In the genomic region with DNA sequence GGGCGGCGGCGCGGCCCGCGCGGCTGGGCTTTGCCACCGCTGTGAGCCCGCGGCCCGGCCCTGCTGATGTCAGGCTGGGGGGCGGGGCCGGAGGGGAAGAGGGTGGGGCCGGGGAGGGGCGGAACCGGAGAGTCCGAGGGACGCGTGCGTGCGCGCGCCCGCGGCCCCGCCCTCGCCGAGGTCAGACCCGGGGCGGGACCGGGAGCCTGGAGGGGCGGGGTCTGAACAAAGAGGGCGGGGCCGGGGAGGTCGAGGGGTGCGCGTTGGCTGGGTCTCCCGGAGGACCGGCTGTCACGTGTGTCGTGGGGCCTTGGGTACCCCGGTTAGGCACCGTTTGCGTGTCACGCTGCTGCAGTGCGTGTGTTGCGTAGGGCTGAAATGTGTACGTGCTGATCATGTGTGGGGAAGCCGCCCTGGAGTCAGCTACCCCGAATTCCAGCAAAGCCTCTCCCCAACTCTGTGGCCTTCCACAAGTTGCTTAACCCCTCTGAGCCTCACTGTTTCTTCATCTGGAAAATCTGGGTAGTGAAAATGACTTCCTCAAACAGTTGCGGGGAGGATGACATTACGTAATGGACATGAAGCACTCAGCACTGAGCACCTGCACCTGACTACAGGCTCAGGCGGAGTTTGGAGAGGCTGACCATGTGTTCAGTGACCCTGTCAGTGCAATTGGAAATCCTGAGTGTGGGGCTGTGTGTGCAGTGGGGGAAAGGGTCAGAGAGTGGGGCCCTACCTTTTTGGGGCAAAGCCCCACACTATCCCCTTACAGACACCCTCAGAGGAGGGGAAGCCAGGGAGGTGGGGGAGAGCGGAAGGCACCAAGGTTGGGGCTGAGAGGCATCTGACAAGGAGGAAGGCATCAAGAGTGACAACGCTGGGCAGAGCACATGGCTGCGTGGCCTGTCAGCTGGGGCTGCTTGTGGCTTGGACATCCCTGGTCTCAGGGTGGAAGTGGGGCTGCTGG, we compare ENCODE assay signal across 8 cellular contexts. TPM values are rescaled to one million over a fixed set of nuclear protein-coding genes. Genes with fewer than 3 reads are reported as not detected.
DNase-seq lines count a peak whose midpoint lies in the region; ATAC-seq and TF ChIP-seq lines count a peak whose summit lies in the region.

A gene (minus strand): TSS at position 41 of the 967 bp plus-strand sequence. CDS start 86 bp downstream, outside the sequence.

- H3K79me2 ChIP-seq in GM23338 (replicated peaks; ENCODE audit: insufficient read depth) (no peaks in the 10 kb centered on the region), neural cell (replicated peaks; ENCODE audit: insufficient read depth, low read length) (peaks cover 17% of the 10 kb centered on the region)

- H2AFZ ChIP-seq in GM23338 = no peak within 1 kb of the TSS
- no peak within 1 kb of the TSS for H2AFZ ChIP-seq in neural cell (ENCODE audit: low read depth, low read length)

- no peaks in the 10 kb centered on the region; the same call in 2 of the 3 replicates for H3K9me3 Mint-ChIP-seq in GM23338
- H3K9me3 Mint-ChIP-seq in stimulated activated naive CD8-positive, alpha-beta T cell treated with anti-CD3 and anti-CD28 coated beads, Interleukin-15, amount 100 ng/mL, for 72 hours = no peaks in the 10 kb centered on the region

- ATAC-seq in GM23338 = peak; percentile 49
- ATAC-seq in stimulated activated naive CD8-positive, alpha-beta T cell treated with anti-CD3 and anti-CD28 coated beads, Interleukin-15, amount 100 ng/mL, for 72 hours = peak; percentile 84

- H3K4me3 ChIP-seq in GM23338 = peak within 1 kb of the TSS; percentile 79
- peak within 1 kb of the TSS; percentile 71 for H3K4me3 ChIP-seq in fibroblast of villous mesenchyme (ENCODE audit: low read depth, low read length)
- peak within 1 kb of the TSS; percentile 78 for H3K4me3 ChIP-seq in neural cell (ENCODE audit: low read length)

- peaks cover 41% of the 10 kb centered on the region; the same call in 1 of the 2 replicates for H3K27me3 ChIP-seq in GM23338 (ENCODE audit: insufficient read depth)
- H3K27me3 ChIP-seq in neural cell (ENCODE audit: insufficient read depth, low read depth, low read length) = no peaks in the 10 kb centered on the region

- no peaks in the 10 kb centered on the region for H3K36me3 Mint-ChIP-seq in GM23338 (ENCODE audit: low read depth)

- peak; percentile 79 for DNase-seq in DMS53 treated with DMSO at 0.1 percent for 48 hours (lab: John Stamatoyannopoulos, UW; ENCODE audit: unreplicated experiment)
- peak; percentile 94 for DNase-seq in GM23338 (ENCODE audit: low spot score)
- DNase-seq in LoVo (ENCODE audit: low spot score) = peak; percentile 87
- peak; percentile 95 for DNase-seq in SIG-M5 treated with dmso at 0.1 percent for 504 hours (lab: John Stamatoyannopoulos, UW; ENCODE audit: unreplicated experiment)
- DNase-seq in activated gamma-delta T cell (lab: John Stamatoyannopoulos, UW) = peak; percentile 88
- DNase-seq in fibroblast of villous mesenchyme (ENCODE audit: low read depth) = peak; percentile 85
- DNase-seq in stimulated activated naive CD8-positive, alpha-beta T cell treated with anti-CD3 and anti-CD28 coated beads, Interleukin-15, amount 100 ng/mL, for 72 hours = peak; percentile 84 to 85

- H3K36me3 ChIP-seq in GM23338 (ENCODE audit: insufficient read depth) (no peaks in the 10 kb centered on the region), neural cell (ENCODE audit: insufficient read depth, low read length) (no peaks in the 10 kb centered on the region)

- H3K9me2 ChIP-seq in GM23338 (ENCODE audit: insufficient read depth) (no peaks in the 10 kb centered on the region), neural cell (ENCODE audit: insufficient read depth, low read length) (no peaks in the 10 kb centered on the region)

- peaks cover 42% of the 10 kb centered on the region for H3K27me3 Mint-ChIP-seq in GM23338 (ENCODE audit: insufficient read depth, low read depth, poor library complexity)
- no peaks in the 10 kb centered on the region for H3K27me3 Mint-ChIP-seq in stimulated activated naive CD8-positive, alpha-beta T cell treated with anti-CD3 and anti-CD28 coated beads, Interleukin-15, amount 100 ng/mL, for 72 hours

- no peak for TF ChIP-seq EP300 in neural cell (conservative IDR thresholded peaks at IDR 0.05; ENCODE audit: poor library complexity, severe bottlenecking)

- H3K27ac ChIP-seq in GM23338 (ENCODE audit: low read depth) (no peak within 1 kb of the TSS), neural cell (ENCODE audit: low read length) (peak within 1 kb of the TSS; percentile 59)

- TF ChIP-seq CTCF in GM23338 (conservative IDR thresholded peaks at IDR 0.05; ENCODE audit: low read depth in 2 of 2) (no peak), fibroblast of villous mesenchyme (IDR thresholded peaks at IDR 0.05; ENCODE audit: insufficient read depth, low read depth, low read length) (no peak), neural cell (IDR thresholded peaks at IDR 0.05; ENCODE audit: poor library complexity, severe bottlenecking) (no peak)

- H3K4me1 ChIP-seq in GM23338 (ENCODE audit: insufficient read depth) = no peaks in the 10 kb centered on the region; the same call in 1 of the 2 replicates

- peaks cover 4% of the 10 kb centered on the region; the same call in 1 of the 2 replicates for H4K20me1 ChIP-seq in GM23338 (replicated peaks; ENCODE audit: insufficient read depth)
- H4K20me1 ChIP-seq in neural cell (ENCODE audit: insufficient read depth) = peaks cover 6% of the 10 kb centered on the region

- peak within 1 kb of the TSS; percentile 73 for H3K9ac ChIP-seq in neural cell (ENCODE audit: low read length)

- peaks cover 16% of the 10 kb centered on the region for H3K4me1 Mint-ChIP-seq in GM23338
- H3K4me1 Mint-ChIP-seq in stimulated activated naive CD8-positive, alpha-beta T cell treated with anti-CD3 and anti-CD28 coated beads, Interleukin-15, amount 100 ng/mL, for 72 hours = peaks cover 81% of the 10 kb centered on the region

- H3K4me3 Mint-ChIP-seq in GM23338 = peak within 1 kb of the TSS; percentile 74
- peak within 1 kb of the TSS; percentile 77 to 80 for H3K4me3 Mint-ChIP-seq in stimulated activated naive CD8-positive, alpha-beta T cell treated with anti-CD3 and anti-CD28 coated beads, Interleukin-15, amount 100 ng/mL, for 72 hours

- H3K4me2 ChIP-seq in GM23338 (peak within 1 kb of the TSS; percentile 86), neural cell (ENCODE audit: low read length) (peak within 1 kb of the TSS; percentile 61)

- H3K9me3 ChIP-seq in neural cell (ENCODE audit: low read length) = no peaks in the 10 kb centered on the region

- no peak for TF ChIP-seq RAD21 in neural cell (conservative IDR thresholded peaks at IDR 0.05)

- no peak within 1 kb of the TSS for H3K27ac Mint-ChIP-seq in GM23338
- peak within 1 kb of the TSS; percentile 88 to 95 for H3K27ac Mint-ChIP-seq in stimulated activated naive CD8-positive, alpha-beta T cell treated with anti-CD3 and anti-CD28 coated beads, Interleukin-15, amount 100 ng/mL, for 72 hours

- 0 out of 2 replicates have a peak, but pooled peaks cover 2% of the 10 kb centered on the region for H3F3A ChIP-seq in GM23338 (replicated peaks; ENCODE audit: low read depth)
- H3F3A ChIP-seq in neural cell (ENCODE audit: insufficient read depth, low read length, poor library complexity, severe bottlenecking) = no peaks in the 10 kb centered on the region

TF ChIP-seq in GM23338, 12 proteins besides CTCF, POLR2A, EP300 and RAD21 (continues in another document):
- TF ChIP-seq POLR2AphosphoS5 (IDR thresholded peaks at IDR 0.05; ENCODE audit: low read depth) (no peak; the same call in 1 of the 2 replicates), EZH2 (IDR thresholded peaks at IDR 0.05; ENCODE audit: low read depth, unreplicated experiment) (no peak), ZNF331 (CRISPR knock-in tag; IDR thresholded peaks at IDR 0.05; ENCODE audit: low read depth) (no peak), JUNB (IDR thresholded peaks at IDR 0.05; ENCODE audit: unreplicated experiment) (no peak), STAT1 (IDR thresholded peaks at IDR 0.05; ENCODE audit: unreplicated experiment) (no peak), EZH2phosphoT487 (IDR thresholded peaks at IDR 0.05; ENCODE audit: unreplicated experiment) (no peak)

TF ChIP-seq in neural cell, 6 proteins besides CTCF, POLR2A, EP300 and RAD21:
- TF ChIP-seq MXI1 (conservative IDR thresholded peaks at IDR 0.05; ENCODE audit: poor library complexity, severe bottlenecking) (no peak), TAF1 (IDR thresholded peaks at IDR 0.05; ENCODE audit: low read depth) (no peak), SMC3 (conservative IDR thresholded peaks at IDR 0.05; ENCODE audit: poor library complexity) (no peak)

RNA-seq across cellular contexts. Expression of the gene that starts here (rescaled TPM):
- total RNA-seq in GM23338 (2014; rRNA removed; shearing (Covaris generic)) = 15.5 and 20.3 TPM in 2 replicates
- polyA plus RNA-seq in GM23338 (2016; fragmentation: Nextera tagmentation; extraction: Ambion mirVana) (6.1 and 8.6 TPM in 2 replicates), neural cell (174 and 253 TPM in 2 replicates)
- total RNA-seq in fibroblast of villous mesenchyme = 13.8 and 17.4 TPM in 2 replicates
- 152 and 161 TPM in 2 replicates for polyA minus RNA-seq in neural cell

Comparison
In these comparisons a context has a peak if more than half of its experiments do, and no peak if none do; other contexts are left out.
1. RNA of the gene that starts here (polyA plus RNA-seq): 174 to 253 TPM in neural cell; 6.1 to 8.6 TPM in GM23338; every median in the first group is over 10 times any median in the second.
2. Peak in every context shown above with its lines, with median percentiles within 50 percentile points of each other: DNase-seq and H3K4me3 ChIP-seq.